In genomic region chr21:10325546-10325945, GRCh38 we compare ENCODE assay signal across 7 cellular contexts.
DNase-seq lines count a peak whose midpoint lies in the region; ATAC-seq and TF ChIP-seq lines count a peak whose summit lies in the region.
"Not testable (repeated sequence)": the region's sequence is repeated elsewhere in the genome, so short reads cannot be mapped to it uniquely, and the experiment has no call there.

No MANE protein-coding gene starts in this region.

- not testable (repeated sequence) for H3K36me3 ChIP-seq in body of pancreas (replicated peaks in 1 of 2; ENCODE audit: insufficient read depth in 1 of 2, low read depth in 2 of 2)

- not testable (repeated sequence) for H3K27ac Mint-ChIP-seq in WTC11

- DNase-seq in GM10248 (ENCODE audit: extremely low spot score) = not testable (repeated sequence)
- DNase-seq in HFF-Myc (ENCODE audit: extremely low read depth, low read depth) = peak; percentile 99
- DNase-seq in WTC11 (ENCODE audit: low spot score) = peak; percentile 70
- peak in 2 of 4 donors; percentile 36 to 48 for DNase-seq in body of pancreas
- DNase-seq in Right ventricle myocardium superior = peak; percentile 51
- DNase-seq in pons (ENCODE audit: low spot score) = peak; percentile 99

- not testable (repeated sequence) for TF ChIP-seq POLR2A in body of pancreas (IDR thresholded peaks at IDR 0.05)

- H3K27me3 Mint-ChIP-seq in WTC11 (ENCODE audit: low read depth) = peaks cover 41% of the 10 kb centered on the region

- 41 to 47% methylated on average over 5 of the region's 5 CpGs for WGBS in body of pancreas, 2 donors

- POLR2A ChIA-PET in GM10248 (lab: Yijun Ruan, JAX); WTC11 (lab: Charles Lee): not testable (repeated sequence)

- not testable (repeated sequence) for H3K27me3 ChIP-seq in body of pancreas

- not testable (repeated sequence) for H3K4me1 ChIP-seq in body of pancreas

- H3K4me1 Mint-ChIP-seq in WTC11 = not testable (repeated sequence)

- not testable (repeated sequence) for H3K27ac ChIP-seq in body of pancreas

- CTCF ChIA-PET in GM10248 (lab: Yijun Ruan, JAX); WTC11 (lab: Charles Lee): not testable (repeated sequence)

- ATAC-seq in HG03469 (IDR thresholded peaks at IDR 0.05; ENCODE audit: unreplicated experiment) = peak; percentile 90
- ATAC-seq in WTC11 = not testable (repeated sequence)
- peak; percentile 91 for ATAC-seq in body of pancreas
- peak; percentile 92 for ATAC-seq in Right ventricle myocardium superior (ENCODE audit: poor library complexity)

- not testable (repeated sequence) for H3K4me3 Mint-ChIP-seq in WTC11

- intact Hi-C loops in body of pancreas (cut with DNase I); Right ventricle myocardium superior (cut with DNase I): not testable (repeated sequence)

- H3K36me3 Mint-ChIP-seq in WTC11 = peaks cover 51% of the 10 kb centered on the region

- H3K9me3 ChIP-seq in body of pancreas = peaks cover 0 to 26% (median 3%) of the 10 kb centered on the region in 3 donors

- not testable (repeated sequence) for H3K4me3 ChIP-seq in HFF-Myc (replicated peaks; ENCODE audit: low read depth, low read length); body of pancreas

- peaks cover 51% of the 10 kb centered on the region for H3K9me3 Mint-ChIP-seq in WTC11

- peak; percentile 12 for TF ChIP-seq CTCF in GM10248 (IDR thresholded peaks at IDR 0.05; ENCODE audit: control extremely low read depth, extremely low read depth, low read depth, missing control alignments)
- TF ChIP-seq CTCF in HFF-Myc (IDR thresholded peaks at IDR 0.05; ENCODE audit: low read depth, low read length, missing control alignments); WTC11 (IDR thresholded peaks at IDR 0.05); body of pancreas (IDR thresholded peaks at IDR 0.05): not testable (repeated sequence)
